ENCODE assay signal across 28 cellular contexts in the genomic region with DNA sequence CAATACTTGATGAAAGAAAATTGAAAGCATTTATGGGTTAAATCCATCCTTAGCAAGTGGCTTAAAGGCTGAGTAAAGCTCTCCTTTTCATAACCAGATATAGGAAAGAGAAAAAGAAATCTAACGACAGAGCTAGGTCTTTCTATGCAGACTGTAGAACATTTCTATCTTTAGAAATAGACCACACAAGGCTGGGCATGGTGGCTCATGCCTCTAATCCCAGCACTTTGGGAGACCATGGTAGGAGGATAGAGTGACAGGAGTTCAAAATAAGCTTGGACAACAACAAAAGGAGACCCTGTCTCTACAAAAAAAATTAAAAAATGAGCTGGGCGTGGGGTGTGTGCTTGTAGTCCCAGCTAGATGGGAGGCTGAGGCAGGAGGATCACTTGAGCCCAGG.
"Had no signal": no experiment of that assay in that cellular context is flagged by ENCODE, and none has a peak within 500 bp of the region (broad histone marks: within the 10 kb centered on the region; RNA-seq: fewer than 3 reads in every experiment).

No MANE protein-coding gene starts in this region.

- H3K27ac ChIP-seq: coronary artery, esophagus muscularis mucosa, foreskin keratinocyte, heart right ventricle, left lung, right lobe of liver, suprapubic skin, transverse colon, upper lobe of right lung, uterus had no signal

- H3K27me3 ChIP-seq: esophagus muscularis mucosa, foreskin keratinocyte, heart right ventricle, left lung, right lobe of liver, suprapubic skin, transverse colon, upper lobe of right lung, uterus had no signal

- H3K4me2 ChIP-seq: smooth muscle cell had no signal

- H3K4me3 Mint-ChIP-seq: naive thymus-derived CD8-positive, alpha-beta T cell; nephron progenitor cell; stimulated activated naive CD8-positive, alpha-beta T cell treated with anti-CD3 and anti-CD28 coated beads, Interleukin-15, amount 100 ng/mL, for 72 hours had no signal

- H3K4me1 Mint-ChIP-seq: naive thymus-derived CD8-positive, alpha-beta T cell; stimulated activated naive CD8-positive, alpha-beta T cell treated with anti-CD3 and anti-CD28 coated beads, Interleukin-15, amount 100 ng/mL, for 72 hours had no signal

- H3K4me1 ChIP-seq: foreskin keratinocyte, left lung, transverse colon, upper lobe of right lung, uterus had no signal

- DNase-seq: dermis blood vessel endothelial cell; effector memory CD4-positive, alpha-beta T cell; foreskin keratinocyte; glutamatergic neuron; heart right ventricle; hippocampal formation; left cardiac atrium; left lung; mesendoderm; midbrain; naive thymus-derived CD8-positive, alpha-beta T cell; nephron progenitor cell; nucleus accumbens; retina; right lobe of liver; stimulated activated CD4-positive, alpha-beta T cell treated with anti-CD3 and anti-CD28 coated beads, Interleukin-12 subunit alpha, Interleukin-12 subunit beta, amount 100 ng/mL, for 4 hours; stimulated activated CD4-positive, alpha-beta T cell treated with anti-CD3 and anti-CD28 coated beads, Interleukin-1b, Interleukin-23, amount 100 ng/mL, for 48 hours; stimulated activated CD4-positive, alpha-beta T cell treated with anti-CD3 and anti-CD28 coated beads, Interleukin-4, amount 100 ng/mL, for 1 hour; stimulated activated CD8-positive, alpha-beta memory T cell treated with anti-CD3 and anti-CD28 coated beads, Interleukin-4, amount 100 ng/mL, for 48 hours; stimulated activated naive CD4-positive, alpha-beta T cell; stimulated activated naive CD8-positive, alpha-beta T cell treated with anti-CD3 and anti-CD28 coated beads, Interleukin-15, amount 100 ng/mL, for 72 hours; transverse colon; upper lobe of right lung; uterus had no signal

- H3K36me3 ChIP-seq: uterus had no signal

- H3K27me3 Mint-ChIP-seq: naive thymus-derived CD8-positive, alpha-beta T cell; stimulated activated naive CD8-positive, alpha-beta T cell treated with anti-CD3 and anti-CD28 coated beads, Interleukin-15, amount 100 ng/mL, for 72 hours had no signal

- H3K4me3 ChIP-seq: coronary artery, esophagus muscularis mucosa, heart right ventricle, left lung, right lobe of liver, smooth muscle cell, suprapubic skin, transverse colon, upper lobe of right lung, uterus had no signal

- H3K27ac Mint-ChIP-seq: naive thymus-derived CD8-positive, alpha-beta T cell; nephron progenitor cell; stimulated activated naive CD8-positive, alpha-beta T cell treated with anti-CD3 and anti-CD28 coated beads, Interleukin-15, amount 100 ng/mL, for 72 hours had no signal

- H3K9me3 ChIP-seq: right lobe of liver, suprapubic skin, transverse colon, upper lobe of right lung, uterus had no signal
